In genomic region chr14:30559638-30560071, GRCh38 we compare ENCODE assay signal across 8 cellular contexts. TPM values are rescaled to one million over a fixed set of nuclear protein-coding genes. Genes with fewer than 3 reads are reported as not detected.
DNase-seq lines count a peak whose midpoint lies in the region; ATAC-seq and TF ChIP-seq lines count a peak whose summit lies in the region.

No MANE protein-coding gene starts in this region.

- CTCF ChIA-PET in CD4-positive, alpha-beta memory T cell (lab: Charles Lee; ENCODE audit: partially characterized antibody): no interaction called here

- no peak overlapping the region for H2BK5ac ChIP-seq in trophoblast cell (ENCODE audit: low read depth, low read length, poor library complexity)

- H4K8ac ChIP-seq in trophoblast cell (ENCODE audit: low read depth, low read length): no peak overlapping the region

- no peak overlapping the region for H2AFZ ChIP-seq in trophoblast cell (ENCODE audit: insufficient read depth, low read length, poor library complexity)

- H3K4me2 ChIP-seq in trophoblast cell (ENCODE audit: low read length): peak overlapping the region; percentile 76

- no peak overlapping the region for H3K23ac ChIP-seq in trophoblast cell (ENCODE audit: low read length)

- TF ChIP-seq CTCF in WERI-Rb-1 (IDR thresholded peaks at IDR 0.05; ENCODE audit: low read depth, low read length): no peak

- peaks cover 8% of the 10 kb centered on the region for H3K79me1 ChIP-seq in trophoblast cell (ENCODE audit: low read length)

- peak overlapping the region; percentile 18 for H3K4ac ChIP-seq in trophoblast cell (ENCODE audit: low read depth, low read length)

- H3K9me3 ChIP-seq in CD4-positive, alpha-beta memory T cell (ENCODE audit: control insufficient read depth in 1 of 2, low read length in 2 of 2): no peaks in the 10 kb centered on the region
- H3K9me3 ChIP-seq in WERI-Rb-1 (ENCODE audit: severe bottlenecking) (no peaks in the 10 kb centered on the region), trophoblast cell (ENCODE audit: insufficient read depth, low read depth, low read length) (no peaks in the 10 kb centered on the region)

- peak overlapping the region; percentile 99 to 100 (median 100) for H3K4me3 Mint-ChIP-seq in CD4-positive, alpha-beta memory T cell

- no peak overlapping the region for H2BK12ac ChIP-seq in trophoblast cell (ENCODE audit: low read length)

- H3K14ac ChIP-seq in trophoblast cell (ENCODE audit: low read length): no peak overlapping the region

- H3K36me3 ChIP-seq in CD4-positive, alpha-beta memory T cell (ENCODE audit: insufficient read depth, low read length): no peaks in the 10 kb centered on the region
- H3K36me3 ChIP-seq in WERI-Rb-1 (peaks cover 15% of the 10 kb centered on the region), trophoblast cell (ENCODE audit: control insufficient read depth in 1 of 2, insufficient read depth in 2 of 2, low read length in 2 of 2) (peaks cover 1 to 3% of the 10 kb centered on the region in 2 experiments)

- H4K12ac ChIP-seq in trophoblast cell (ENCODE audit: low read depth, low read length): no peak overlapping the region

- no peak overlapping the region for H2AK5ac ChIP-seq in trophoblast cell (ENCODE audit: low read length)

- H3K79me2 ChIP-seq in trophoblast cell (ENCODE audit: control insufficient read depth, insufficient read depth, low read length, poor library complexity): peaks cover 17% of the 10 kb centered on the region

- intact Hi-C loops in CD4-positive, alpha-beta memory T cell (cut with micrococcal nuclease): loop anchor here (1.0 to 5.0 kb wide), 5 partner anchors 8 to 1518 kb away; partner anchors contain the start of genes ARHGAP5, HEATR5A and SCFD1

- peaks cover 15 to 24% of the 10 kb centered on the region in 2 donors for H3K36me3 Mint-ChIP-seq in CD4-positive, alpha-beta memory T cell

- no peaks in the 10 kb centered on the region for H3K9me3 Mint-ChIP-seq in CD4-positive, alpha-beta memory T cell

- POLR2A ChIA-PET in CD4-positive, alpha-beta memory T cell (lab: Charles Lee; ENCODE audit: partially characterized antibody): interaction anchor here (1.0 to 1.9 kb wide), 4 partner anchors 13 to 648 kb away, joined by 3 to 24 read pairs (median 4); partner anchors contain the start of genes HECTD1 and SCFD1

- peak overlapping the region; percentile 82 for H3K27ac ChIP-seq in CD4-positive, alpha-beta memory T cell (ENCODE audit: low read depth, low read length)
- H3K27ac ChIP-seq in WERI-Rb-1 (peak overlapping the region; percentile 93), trophoblast cell (ENCODE audit: low read depth, low read length) (no peak overlapping the region)

- no peak overlapping the region for H4K91ac ChIP-seq in trophoblast cell (ENCODE audit: low read depth, low read length)

- H3K27me3 ChIP-seq in CD4-positive, alpha-beta memory T cell (ENCODE audit: insufficient read depth, low read length): no peaks in the 10 kb centered on the region
- H3K27me3 ChIP-seq in WERI-Rb-1 (ENCODE audit: insufficient read depth, low read depth, severe bottlenecking) (no peaks in the 10 kb centered on the region), trophoblast cell (ENCODE audit: insufficient read depth, low read length) (no peaks in the 10 kb centered on the region)

- no peak overlapping the region for H2BK120ac ChIP-seq in trophoblast cell (ENCODE audit: insufficient read depth, low read length, poor library complexity)

- H3K27me3 Mint-ChIP-seq in CD4-positive, alpha-beta memory T cell: no peaks in the 10 kb centered on the region

- peak overlapping the region; percentile 93 to 97 for H3K4me3 ChIP-seq in CD4-positive, alpha-beta memory T cell (ENCODE audit: low read length in 2 of 2)
- H3K4me3 ChIP-seq in WERI-Rb-1 (ENCODE audit: low read depth, low read length): peak overlapping the region; percentile 90
- H3K4me3 ChIP-seq in trophoblast cell (ENCODE audit: low read depth, low read length): peak overlapping the region; percentile 93

- no peak overlapping the region for H3K18ac ChIP-seq in trophoblast cell (ENCODE audit: low read length)

- peaks cover 29% of the 10 kb centered on the region for H3K4me1 ChIP-seq in CD4-positive, alpha-beta memory T cell (ENCODE audit: insufficient read depth, low read length)
- H3K4me1 ChIP-seq in trophoblast cell (ENCODE audit: control insufficient read depth in 1 of 2, insufficient read depth in 2 of 2, low read length in 2 of 2): no peaks in the 10 kb centered on the region

- peak overlapping the region; percentile 91 to 99 (median 99) for H3K27ac Mint-ChIP-seq in CD4-positive, alpha-beta memory T cell

- WGBS in trophoblast cell (ENCODE audit: extremely low coverage, insufficient coverage, insufficient read length): no CpG with 5 or more reads among the region's 16 CpGs

- no peak overlapping the region for H3K9ac ChIP-seq in trophoblast cell (ENCODE audit: low read length)

- DNase-seq in CD4-positive, alpha-beta memory T cell: peak in 1 of 5 donors; percentile 24
- DNase-seq in M059J (ENCODE audit: low read depth) (peak; percentile 65), WERI-Rb-1 (peak; percentile 30), germinal center (ENCODE audit: low spot score) (peak; percentile 10), trophoblast cell (peak in 1 of 2 donors; percentile 45), NK-92 (lab: John Stamatoyannopoulos, UW; ENCODE audit: unreplicated experiment) (no peak)
- DNase-seq in activated CD4-positive, alpha-beta T cell treated with anti-CD3 and anti-CD28 coated beads for 4 hours: no peak

- peak; percentile 20 for ATAC-seq in GM21381 (IDR thresholded peaks at IDR 0.05; ENCODE audit: unreplicated experiment)

- peaks cover 28 to 57% (median 36%) of the 10 kb centered on the region in 4 donors for H3K4me1 Mint-ChIP-seq in CD4-positive, alpha-beta memory T cell

RNA-seq across cellular contexts. Expression of gene G2E3, which starts 0.7 kb away (rescaled TPM):
- 10 to 100 TPM; 26.4 to 32.0 TPM for total RNA-seq in CD4-positive, alpha-beta memory T cell
- polyA plus RNA-seq in CD4-positive, alpha-beta memory T cell: 10 to 100 TPM in 1 of 2 donors, 1 to 10 TPM in 1; 9.7 to 18.5 TPM
- 19.0 and 31.5 TPM in 2 replicates for total RNA-seq in M059J (2014; rRNA removed; shearing (Covaris generic))
- 18.0 and 21.1 TPM in 2 replicates for polyA plus RNA-seq in trophoblast cell (2013)

Comparison
In these comparisons a context has a peak if more than half of its experiments do, and no peak if none do; other contexts are left out.
1. DNase-seq: peak in M059J (single experiment), WERI-Rb-1 (single experiment) and germinal center (single experiment); none in NK-92 (single experiment) and activated CD4-positive, alpha-beta T cell treated with anti-CD3 and anti-CD28 coated beads for 4 hours (0 of 2).
2. Peak in every context shown above with its lines, with median percentiles within 50 percentile points of each other: H3K4me3 ChIP-seq.